11 cellular contexts compared by ENCODE assay signal in genomic region chr4:7358100-7358735, GRCh38.
DNase-seq lines count a peak whose midpoint lies in the region; ATAC-seq, FAIRE-seq and TF ChIP-seq lines count a peak whose summit lies in the region.
"Had no signal": no experiment of that assay in that cellular context is flagged by ENCODE, and none has a peak within 500 bp of the region (broad histone marks: within the 10 kb centered on the region; RNA-seq: fewer than 3 reads in every experiment).

No MANE protein-coding gene starts in this region.

- H2BK5ac ChIP-seq in mesendoderm (ENCODE audit: low read length): no peak overlapping the region

- no peak overlapping the region for H3K4me2 ChIP-seq in mesendoderm (ENCODE audit: low read length)
- no peak overlapping the region for H3K4me2 ChIP-seq in MM.1S (ENCODE audit: low read depth, low read length)

- H3K56ac ChIP-seq in mesendoderm (ENCODE audit: low read length): no peak overlapping the region

- no peak overlapping the region for H4K5ac ChIP-seq in mesendoderm (ENCODE audit: low read length)

- no peak overlapping the region for H3K9ac ChIP-seq in mesendoderm (ENCODE audit: low read length)
- H3K9ac ChIP-seq in MM.1S (ENCODE audit: low read length): no peak overlapping the region

- no peak for TF ChIP-seq CTCF in AG09319 (IDR thresholded peaks at IDR 0.05; ENCODE audit: low read depth, low read length)
- no peak for TF ChIP-seq CTCF in choroid plexus epithelial cell (conservative IDR thresholded peaks at IDR 0.05; ENCODE audit: low read depth, low read length)
- TF ChIP-seq CTCF in MM.1S (IDR thresholded peaks at IDR 0.05; ENCODE audit: low read length): no peak

- peaks cover under 1% of the 10 kb centered on the region for H3K27me3 Mint-ChIP-seq in stimulated activated naive CD8-positive, alpha-beta T cell treated with anti-CD3 and anti-CD28 coated beads, Interleukin-15, amount 100 ng/mL, for 72 hours

- no peak overlapping the region for H2BK15ac ChIP-seq in mesendoderm (replicated peaks; ENCODE audit: low read depth)

- H3K79me1 ChIP-seq in mesendoderm (ENCODE audit: low read length): no peaks in the 10 kb centered on the region

- no peak overlapping the region for H3K4me3 ChIP-seq in MG63
- no peak overlapping the region for H3K4me3 ChIP-seq in choroid plexus epithelial cell (ENCODE audit: low read depth, low read length)
- H3K4me3 ChIP-seq in mesendoderm (ENCODE audit: low read length): no peak overlapping the region
- no peak overlapping the region for H3K4me3 ChIP-seq in MM.1S (ENCODE audit: low read length)
- H3K4me3 ChIP-seq: pancreas had no signal

- no CpG with 5 or more reads among the region's 11 CpGs for WGBS in mesendoderm (ENCODE audit: extremely low coverage, insufficient coverage, low lambda C conversion rate)

- H3K27me3 ChIP-seq in MG63: no peaks in the 10 kb centered on the region
- H3K27me3 ChIP-seq in mesendoderm (ENCODE audit: insufficient read depth, low read length, poor library complexity): no peaks in the 10 kb centered on the region
- H3K27me3 ChIP-seq in MM.1S (replicated peaks; ENCODE audit: insufficient read depth, low read length): peaks cover 89% of the 10 kb centered on the region
- H3K27me3 ChIP-seq: pancreas had no signal

- no peak overlapping the region for H3K18ac ChIP-seq in mesendoderm (ENCODE audit: low read length)

- H3K23ac ChIP-seq in mesendoderm (ENCODE audit: low read length): no peak overlapping the region

- no peak overlapping the region for H3K4ac ChIP-seq in mesendoderm (ENCODE audit: low read depth, low read length)

- H3K9me2 ChIP-seq in MM.1S (replicated peaks; ENCODE audit: insufficient read depth, low read length): no peaks in the 10 kb centered on the region

- FAIRE-seq in frontal cortex (lab: Jason Lieb, UNC): no peak
- FAIRE-seq: colon, pancreas, TTC549 had no signal

- no peak overlapping the region for H2AK5ac ChIP-seq in mesendoderm (ENCODE audit: low read length)

- no peaks in the 10 kb centered on the region for H4K20me1 ChIP-seq in MM.1S (ENCODE audit: insufficient read depth, low read length)

- DNase-seq in AG09319 (ENCODE audit: extremely low read depth, low read depth): peak; percentile 52
- peak; percentile 85 for DNase-seq in MG63
- peak; percentile 84 for DNase-seq in choroid plexus epithelial cell (ENCODE audit: low read depth)
- peak; percentile 36 for DNase-seq in mesendoderm
- DNase-seq in MM.1S: no peak
- no peak for DNase-seq in stimulated activated naive CD8-positive, alpha-beta T cell treated with anti-CD3 and anti-CD28 coated beads, Interleukin-15, amount 100 ng/mL, for 72 hours
- DNase-seq in D341Med (ENCODE audit: low spot score): no peak
- no peak for DNase-seq in frontal cortex (ENCODE audit: low spot score in 2 of 2)

- H3K79me2 ChIP-seq in mesendoderm (ENCODE audit: control insufficient read depth, insufficient read depth, low read length): no peaks in the 10 kb centered on the region
- H3K79me2 ChIP-seq in MM.1S (ENCODE audit: low read length): no peaks in the 10 kb centered on the region

- no peaks in the 10 kb centered on the region for H3F3A ChIP-seq in MM.1S (ENCODE audit: insufficient read depth, low read length)

- H3K27ac ChIP-seq in mesendoderm (ENCODE audit: low read depth, low read length): no peak overlapping the region
- no peak overlapping the region for H3K27ac ChIP-seq in MM.1S (ENCODE audit: low read length)
- H3K27ac ChIP-seq: pancreas had no signal

- H3K9me3 ChIP-seq in MG63: no peaks in the 10 kb centered on the region
- H3K9me3 ChIP-seq in MM.1S (replicated peaks; ENCODE audit: insufficient read depth, low read length): no peaks in the 10 kb centered on the region
- H3K9me3 ChIP-seq: pancreas had no signal

- H2AFZ ChIP-seq in MM.1S (ENCODE audit: low read length): no peak overlapping the region

- no peak overlapping the region for H2BK120ac ChIP-seq in mesendoderm (ENCODE audit: low read depth, low read length)

- H3K4me1 Mint-ChIP-seq in stimulated activated naive CD8-positive, alpha-beta T cell treated with anti-CD3 and anti-CD28 coated beads, Interleukin-15, amount 100 ng/mL, for 72 hours: no peaks in the 10 kb centered on the region

- no peak overlapping the region for H4K8ac ChIP-seq in mesendoderm (ENCODE audit: low read depth, low read length)

- H3K9me3 Mint-ChIP-seq in stimulated activated naive CD8-positive, alpha-beta T cell treated with anti-CD3 and anti-CD28 coated beads, Interleukin-15, amount 100 ng/mL, for 72 hours: no peaks in the 10 kb centered on the region

- no peak for ATAC-seq in stimulated activated naive CD8-positive, alpha-beta T cell treated with anti-CD3 and anti-CD28 coated beads, Interleukin-15, amount 100 ng/mL, for 72 hours

- H3K36me3 ChIP-seq in MG63 (no peaks in the 10 kb centered on the region), mesendoderm (ENCODE audit: control insufficient read depth, insufficient read depth, low read length) (no peaks in the 10 kb centered on the region), MM.1S (replicated peaks; ENCODE audit: insufficient read depth, low read length) (no peaks in the 10 kb centered on the region)
- H3K36me3 ChIP-seq: pancreas had no signal

- no peak overlapping the region for H3K4me3 Mint-ChIP-seq in stimulated activated naive CD8-positive, alpha-beta T cell treated with anti-CD3 and anti-CD28 coated beads, Interleukin-15, amount 100 ng/mL, for 72 hours

- H3K4me1 ChIP-seq in mesendoderm (ENCODE audit: control insufficient read depth, low read depth, low read length): no peaks in the 10 kb centered on the region
- no peaks in the 10 kb centered on the region for H3K4me1 ChIP-seq in MM.1S (ENCODE audit: low read length)
- H3K4me1 ChIP-seq: pancreas had no signal

- peak overlapping the region in 1 of 2 donors; percentile 43 for H3K27ac Mint-ChIP-seq in stimulated activated naive CD8-positive, alpha-beta T cell treated with anti-CD3 and anti-CD28 coated beads, Interleukin-15, amount 100 ng/mL, for 72 hours

Comparison
In these comparisons a context has a peak if more than half of its experiments do, and no peak if none do; other contexts are left out.
1. DNase-seq: peak in AG09319 (single experiment), MG63 (single experiment), choroid plexus epithelial cell (single experiment) and mesendoderm (single experiment); none in MM.1S (single experiment), stimulated activated naive CD8-positive, alpha-beta T cell treated with anti-CD3 and anti-CD28 coated beads, Interleukin-15, amount 100 ng/mL, for 72 hours (0 of 2), D341Med (single experiment) and frontal cortex (0 of 2).